In the genomic region with DNA sequence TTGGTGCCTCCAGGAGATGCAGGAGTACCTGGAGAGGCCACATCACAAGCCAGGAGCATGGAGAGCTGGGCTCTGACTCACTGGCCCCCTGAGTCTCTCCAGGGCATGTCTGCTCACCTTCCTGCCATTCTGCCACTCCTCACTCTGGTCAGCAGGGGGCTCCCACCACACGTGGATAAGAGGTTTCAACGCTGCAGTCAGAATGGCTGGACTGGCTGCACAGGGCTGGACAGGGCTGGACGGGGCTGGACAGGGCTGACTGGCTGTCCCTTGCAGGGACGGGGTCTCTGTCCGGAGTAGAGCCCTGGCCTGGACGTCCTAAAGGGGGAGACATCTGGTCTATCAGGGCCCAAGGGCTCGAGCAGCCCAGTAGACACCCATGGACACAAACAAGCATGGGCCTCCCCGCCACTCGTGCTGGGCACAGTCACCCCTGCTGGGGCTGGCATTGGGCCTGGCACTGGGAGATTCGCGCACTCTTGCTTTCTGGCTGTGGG, we compare ENCODE assay signal across 8 cellular contexts. TPM values are rescaled to one million over a fixed set of nuclear protein-coding genes. Genes with fewer than 3 reads are reported as not detected.
DNase-seq lines count a peak whose midpoint lies in the region; ATAC-seq and TF ChIP-seq lines count a peak whose summit lies in the region.

No MANE protein-coding gene starts in this region.

- no peak overlapping the region for H2BK20ac ChIP-seq in IMR-90 (ENCODE audit: low read depth, low read length)

- H2AFZ ChIP-seq in IMR-90 (replicated peaks; ENCODE audit: low read length, poor library complexity), result peak overlapping the region; percentile 71

- H2BK15ac ChIP-seq in IMR-90 (ENCODE audit: low read depth, low read length), result no peak overlapping the region

- no peak overlapping the region for H3K27ac ChIP-seq in IMR-90 (ENCODE audit: insufficient read depth, low read length)
- H3K27ac ChIP-seq in SJCRH30, result no peak overlapping the region
- no peak overlapping the region for H3K27ac ChIP-seq in gastroesophageal sphincter
- no peak overlapping the region for H3K27ac ChIP-seq in tibial artery

- DNase-seq in DMS153 treated with DMSO at 0.1 percent for 48 hours (lab: John Stamatoyannopoulos, UW; ENCODE audit: unreplicated experiment), result peak; percentile 40
- DNase-seq in IMR-90, result peak; percentile 88
- peak; percentile 64 to 85 for DNase-seq in SJCRH30
- peak; percentile 54 for DNase-seq in activated gamma-delta T cell treated with anti-CD3 and anti-CD28 coated beads, Interleukin-2, amount 50 U/mL, for 16 hours (ENCODE audit: low read depth)
- peak; percentile 91 for DNase-seq in osteocyte (ENCODE audit: extremely low spot score, unreplicated experiment)
- peak; percentile 65 to 75 for DNase-seq in tibial artery
- no peak for DNase-seq in cortex of kidney (lab: John Stamatoyannopoulos, UW)

- no peak overlapping the region for H3K9ac ChIP-seq in IMR-90 (ENCODE audit: low read depth, low read length)

- H3K4me3 ChIP-seq in IMR-90 (ENCODE audit: insufficient read depth, low read depth, low read length) (no peak overlapping the region), SJCRH30 (no peak overlapping the region), gastroesophageal sphincter (no peak overlapping the region), tibial artery (no peak overlapping the region)

- no peak overlapping the region for H3K14ac ChIP-seq in IMR-90 (replicated peaks; ENCODE audit: low read depth, low read length)

- POLR2A ChIA-PET in IMR-90 (lab: Charles Lee; ENCODE audit: unreplicated experiment), result no interaction called here

- H3K9me3 Mint-ChIP-seq in osteocyte (ENCODE audit: unreplicated experiment), result no peaks in the 10 kb centered on the region

- H3K23ac ChIP-seq in IMR-90 (ENCODE audit: low read depth, low read length), result no peak overlapping the region

- peak overlapping the region; percentile 13 for H3K4ac ChIP-seq in IMR-90 (ENCODE audit: low read depth, low read length)

- H4K20me1 ChIP-seq in IMR-90 (ENCODE audit: insufficient read depth, low read length), result no peaks in the 10 kb centered on the region

- H2AK9ac ChIP-seq in IMR-90 (replicated peaks; ENCODE audit: low read depth, low read length, poor library complexity), result no peak overlapping the region

- no peak overlapping the region for H4K91ac ChIP-seq in IMR-90 (ENCODE audit: insufficient read depth, low read depth, low read length)

- CTCF ChIA-PET in IMR-90 (lab: Yijun Ruan, JAX), result interaction anchor here (0.6 to 0.8 kb wide), 3 partner anchors 96 to 141 kb away, joined by 3 to 5 read pairs (median 4); no protein-coding TSS in a partner anchor

- H3K18ac ChIP-seq in IMR-90 (ENCODE audit: low read depth, low read length), result no peak overlapping the region

- TF ChIP-seq POLR2A in IMR-90 (IDR thresholded peaks at IDR 0.05; ENCODE audit: low read depth, low read length) (peak; percentile 68), gastroesophageal sphincter (IDR thresholded peaks at IDR 0.05) (no peak)

- dilution Hi-C loops in IMR-90 (cut with HindIII; ENCODE audit: low sequenced_read_pairs, unreplicated experiment), result no loop called here

- peaks cover 17% of the 10 kb centered on the region for H3K4me1 Mint-ChIP-seq in osteocyte (ENCODE audit: unreplicated experiment)

- H3K36me3 Mint-ChIP-seq in osteocyte (ENCODE audit: unreplicated experiment), result no peaks in the 10 kb centered on the region

- H3K4me2 ChIP-seq in IMR-90 (ENCODE audit: low read depth, low read length), result no peak overlapping the region

- in situ Hi-C loops in IMR-90 (cut with MboI; ENCODE audit: low sequenced_read_pairs), result loop anchor here (5.0 kb wide), 1 partner anchor 140 kb away; no protein-coding TSS in a partner anchor

- ATAC-seq in IMR-90 (ENCODE audit: low read depth) (peak; percentile 98), gastroesophageal sphincter (peak; percentile 71)

- H3K36me3 ChIP-seq in IMR-90 (ENCODE audit: control insufficient read depth, insufficient read depth, low read length) (no peaks in the 10 kb centered on the region), SJCRH30 (no peaks in the 10 kb centered on the region), gastroesophageal sphincter (no peaks in the 10 kb centered on the region), tibial artery (no peaks in the 10 kb centered on the region)

- H4K8ac ChIP-seq in IMR-90 (ENCODE audit: low read depth in 2 of 2, low read length in 2 of 2), result no peak overlapping the region

- H3K27me3 ChIP-seq in IMR-90 (ENCODE audit: control insufficient read depth, insufficient read depth, low read length), result no peaks in the 10 kb centered on the region
- H3K27me3 ChIP-seq in SJCRH30, result peaks cover 24% of the 10 kb centered on the region; the same call in 1 of the 2 replicates
- peaks cover 90% of the 10 kb centered on the region for H3K27me3 ChIP-seq in gastroesophageal sphincter
- H3K27me3 ChIP-seq in tibial artery, result peaks cover 0 to 83% of the 10 kb centered on the region in 2 donors

- 43% methylated on average over 9 of the region's 11 CpGs; no CpG with 5 or more reads in 1 of the 2 experiments for WGBS in IMR-90 (ENCODE audit: extremely low coverage in 2 of 2, insufficient read length in 1 of 2), 2 experiments
- WGBS in gastroesophageal sphincter (ENCODE audit: low coverage in 1 of 2), 2 donors, result no CpG with 5 or more reads among the region's 11 CpGs

- intact Hi-C loops in IMR-90 (cut with micrococcal nuclease), result loop anchor here (1.0 to 5.0 kb wide), 3 partner anchors 112 to 220 kb away; no protein-coding TSS in a partner anchor
- intact Hi-C loops in tibial artery (cut with DNase I; ENCODE audit: low total_unique reads), result no loop called here

- no peaks in the 10 kb centered on the region for H3K9me1 ChIP-seq in IMR-90 (ENCODE audit: insufficient read depth, low read length)

- no peak overlapping the region for H3K27ac Mint-ChIP-seq in osteocyte (ENCODE audit: unreplicated experiment)

- H3K56ac ChIP-seq in IMR-90 (ENCODE audit: extremely low read depth, insufficient read depth, low read length), result no peak overlapping the region

- peaks cover 17% of the 10 kb centered on the region for H3K4me1 ChIP-seq in IMR-90 (ENCODE audit: control insufficient read depth, insufficient read depth, low read length)
- H3K4me1 ChIP-seq in SJCRH30, result no peaks in the 10 kb centered on the region
- H3K4me1 ChIP-seq in gastroesophageal sphincter, result no peaks in the 10 kb centered on the region
- H3K4me1 ChIP-seq in tibial artery, result peaks cover 0 to 6% (median 0%) of the 10 kb centered on the region in 4 donors

- peak overlapping the region; percentile 50 for H2BK120ac ChIP-seq in IMR-90 (ENCODE audit: low read depth, low read length)

- TF ChIP-seq RAD21 in IMR-90 (IDR thresholded peaks at IDR 0.05; ENCODE audit: low read length), result peak; percentile 100

- no peak overlapping the region for H4K5ac ChIP-seq in IMR-90 (ENCODE audit: low read depth, low read length)

- H3K27me3 Mint-ChIP-seq in osteocyte (ENCODE audit: unreplicated experiment), result peaks cover 2% of the 10 kb centered on the region

- no TSS peak for BruUV-seq in IMR-90 (replicated peaks; lab: Mats Ljungman, UMichigan)

- H3K9me3 ChIP-seq in IMR-90 (ENCODE audit: control insufficient read depth, insufficient read depth, low read length) (no peaks in the 10 kb centered on the region), SJCRH30 (replicated peaks) (no peaks in the 10 kb centered on the region), gastroesophageal sphincter (no peaks in the 10 kb centered on the region), tibial artery (no peaks in the 10 kb centered on the region)

- no peaks in the 10 kb centered on the region for H3K79me1 ChIP-seq in IMR-90 (ENCODE audit: low read depth in 1 of 2, low read length in 2 of 2)

- TF ChIP-seq CTCF in IMR-90 (conservative IDR thresholded peaks at IDR 0.05; ENCODE audit: low read depth, low read length) (peak; percentile 98), gastroesophageal sphincter (IDR thresholded peaks at IDR 0.05) (peak in 3 of 4 experiments; percentile 60 to 86 (median 84)), osteocyte (IDR thresholded peaks at IDR 0.05) (peak; percentile 90), tibial artery (IDR thresholded peaks at IDR 0.05) (peak; percentile 53 to 71)

- TF ChIP-seq EP300 in gastroesophageal sphincter (IDR thresholded peaks at IDR 0.05), result no peak

- H3K4me3 Mint-ChIP-seq in osteocyte (ENCODE audit: unreplicated experiment), result no peak overlapping the region

- H2AK5ac ChIP-seq in IMR-90 (ENCODE audit: low read depth, low read length), result peak overlapping the region; percentile 65; the same call in 1 of the 2 replicates

- no peak overlapping the region for H2BK5ac ChIP-seq in IMR-90 (ENCODE audit: low read depth, low read length, poor library complexity, severe bottlenecking)

TF ChIP-seq in IMR-90, 13 proteins besides CTCF, POLR2A, EP300 and RAD21 (continues in another document):
- TF ChIP-seq CHD1 (IDR thresholded peaks at IDR 0.05; ENCODE audit: low read depth, low read length) (no peak; the same call in 1 of the 2 replicates), MAFK (IDR thresholded peaks at IDR 0.05; ENCODE audit: low read depth, low read length) (no peak), ELK1 (IDR thresholded peaks at IDR 0.05; ENCODE audit: borderline replicate concordance, low read depth, low read length) (no peak), MXI1 (IDR thresholded peaks at IDR 0.05; ENCODE audit: borderline replicate concordance, low read depth, low read length) (no peak), NFE2L2 (IDR thresholded peaks at IDR 0.05; ENCODE audit: low read depth, low read length) (0 out of 2 replicates have a peak, but pooled peaks have one; percentile 14), RCOR1 (IDR thresholded peaks at IDR 0.05; ENCODE audit: insufficient replicate concordance, low read length) (no peak), FOS (IDR thresholded peaks at IDR 0.05; ENCODE audit: low read depth, low read length) (0 out of 2 replicates have a peak, but pooled peaks have one; percentile 25), SMC3 (IDR thresholded peaks at IDR 0.05; ENCODE audit: low read depth, low read length) (peak; percentile 100), BHLHE40 (IDR thresholded peaks at IDR 0.05; ENCODE audit: low read depth, low read length) (no peak), CEBPB (IDR thresholded peaks at IDR 0.05; ENCODE audit: low read depth, low read length) (no peak)

RNA-seq across cellular contexts. Expression of gene CYTH4, which starts 34.6 kb away (rescaled TPM):
- total RNA-seq in IMR-90 (2012; rRNA removed) (0.28 and 0.36 TPM in 2 replicates), gastroesophageal sphincter (10 to 100 TPM in 2 of 4 donors, 1 to 10 TPM in 2; 4.2 to 21.3 (median 9.3) TPM), osteocyte (not detected in 2 replicates)
- 0.55 and 0.85 TPM in 2 replicates for polyA plus RNA-seq in IMR-90 (2012; rRNA removed)
- 0.38 TPM in 2 replicates for polyA plus RNA-seq in IMR-90 (2012; cell fraction: cytosol; rRNA removed)
- 0.68 and 0.84 TPM in 2 replicates for polyA plus RNA-seq in IMR-90 (2012; cell fraction: nucleus; rRNA removed; ENCODE audit: low replicate concordance)
- not detected in 2 replicates for total RNA-seq in SJCRH30 (2014; rRNA removed; shearing (Covaris generic))
